17 cellular contexts compared by ENCODE assay signal in the genomic region with DNA sequence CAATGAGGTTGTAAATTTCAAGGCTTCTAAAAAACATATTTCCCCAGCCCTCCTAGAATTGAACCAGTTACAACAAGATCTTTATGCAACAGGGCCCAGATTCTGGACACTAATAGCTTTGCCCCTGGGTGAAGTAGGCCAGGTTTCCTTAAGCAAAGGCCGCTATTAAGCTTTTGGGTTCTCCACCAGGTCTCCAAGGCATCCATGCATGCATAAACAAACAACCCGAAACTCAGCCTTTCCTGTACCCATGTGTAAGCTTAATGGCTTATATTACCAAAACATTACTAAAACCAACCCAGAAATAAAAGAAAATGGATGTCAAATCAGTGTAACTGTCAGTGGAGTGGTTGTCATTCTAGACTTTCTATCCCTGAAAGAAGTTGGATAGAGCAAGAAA.
DNase-seq lines count a peak whose midpoint lies in the region; ATAC-seq, FAIRE-seq and TF ChIP-seq lines count a peak whose summit lies in the region.
"Had no signal": no experiment of that assay in that cellular context is flagged by ENCODE, and none has a peak within 500 bp of the region (broad histone marks: within the 10 kb centered on the region; RNA-seq: fewer than 3 reads in every experiment).

No MANE protein-coding gene starts in this region.

- TF ChIP-seq EP300 in gastroesophageal sphincter (IDR thresholded peaks at IDR 0.05): no peak

- peak; percentile 39 for ATAC-seq in HG02885 (IDR thresholded peaks at IDR 0.05; ENCODE audit: poor library complexity, unreplicated experiment)
- no peak for ATAC-seq in gastroesophageal sphincter
- no peak for ATAC-seq in left colon
- ATAC-seq: HCT116 had no signal

- FAIRE-seq in GM12892 (lab: Jason Lieb, UNC): peak; percentile 44

- TF ChIP-seq POLR2A in GM12892 (IDR thresholded peaks at IDR 0.05; ENCODE audit: low read depth, low read length) (no peak), gastroesophageal sphincter (IDR thresholded peaks at IDR 0.05) (no peak)

- intact Hi-C loops in left colon (cut with DNase I, micrococcal nuclease): no loop called here

- H3K36me3 ChIP-seq in gastroesophageal sphincter: no peaks in the 10 kb centered on the region

- H3K27me3 ChIP-seq in gastroesophageal sphincter: no peaks in the 10 kb centered on the region

- 50 to 60% methylated on average over 1 to 2 of the region's 2 CpGs for WGBS in gastroesophageal sphincter (ENCODE audit: low coverage in 1 of 2), 2 donors

- H3K27ac ChIP-seq in gastroesophageal sphincter: no peak overlapping the region
- H3K27ac ChIP-seq: GM23248 had no signal

- no peak overlapping the region for H3K4me3 ChIP-seq in gastroesophageal sphincter
- H3K4me3 ChIP-seq: GM23248 had no signal

- no peak for DNase-seq in GM12892 (ENCODE audit: insufficient read length)
- peak; percentile 2 for DNase-seq in GM19238 (ENCODE audit: insufficient read length, low spot score)
- peak; percentile 1 for DNase-seq in left kidney (ENCODE audit: low read depth, low spot score)
- DNase-seq in GM19240 (ENCODE audit: insufficient read length, low spot score): no peak
- DNase-seq in left colon: no peak
- DNase-seq in iPS-NIHi7 (ENCODE audit: extremely low spot score): no peak
- DNase-seq: DMS 273 treated with DMSO at 0.1 percent for 48 hours, GDM1, GM23248, NCI-H187, NCI-H2171 treated with DMSO at 0.1 percent for 48 hours, NCI-H748 treated with DMSO at 0.1 percent for 48 hours, RPMI8226, SIG-M5 had no signal

- no peaks in the 10 kb centered on the region for H3K9me3 ChIP-seq in gastroesophageal sphincter

- no peak for TF ChIP-seq CTCF in gastroesophageal sphincter (IDR thresholded peaks at IDR 0.05)

- H3K4me1 ChIP-seq in gastroesophageal sphincter: peaks cover 0 to 20% (median 0%) of the 10 kb centered on the region in 3 donors

Comparison
In these comparisons a context has a peak if more than half of its experiments do, and no peak if none do; other contexts are left out.
1. DNase-seq: peak in GM19238 (single experiment) and left kidney (single experiment); none in GM12892 (single experiment), GM19240 (single experiment), left colon (0 of 2) and iPS-NIHi7 (single experiment).